In genomic region chr14:49586673-49587460, GRCh38 we compare ENCODE assay signal across 1 cellular context.
TF ChIP-seq lines count a peak whose summit lies in the region.

No MANE protein-coding gene starts in this region.

TF ChIP-seq in HEK293, 187 proteins besides CTCF, POLR2A, EP300 and RAD21 (continued from another document and continues in another):
- TF ChIP-seq ZNF626 (tag by site-specific recombination; IDR thresholded peaks at IDR 0.05) = no peak
- no peak for TF ChIP-seq GFI1B (tag by site-specific recombination; IDR thresholded peaks at IDR 0.05)
- peak; percentile 74 for TF ChIP-seq ZBTB8A (tag by site-specific recombination; IDR thresholded peaks at IDR 0.05)
- no peak for TF ChIP-seq KLF8 (tag by site-specific recombination; IDR thresholded peaks at IDR 0.05)
- no peak for TF ChIP-seq ZBTB11 (tag by site-specific recombination; conservative IDR thresholded peaks at IDR 0.05; ENCODE audit: low read depth)
- no peak for TF ChIP-seq ZBTB48 (tag by site-specific recombination; IDR thresholded peaks at IDR 0.05)
- TF ChIP-seq ZNF280D (tag by site-specific recombination; IDR thresholded peaks at IDR 0.05) = no peak
- no peak for TF ChIP-seq ZNF624 (tag by site-specific recombination; IDR thresholded peaks at IDR 0.05)
- no peak for TF ChIP-seq ZNF560 (tag by site-specific recombination; IDR thresholded peaks at IDR 0.05; ENCODE audit: borderline replicate concordance)
- TF ChIP-seq ZNF311 (tag by site-specific recombination; IDR thresholded peaks at IDR 0.05; ENCODE audit: borderline replicate concordance) = no peak
- TF ChIP-seq ZNF24 (tag by site-specific recombination; IDR thresholded peaks at IDR 0.05) = peak; percentile 83
- no peak for TF ChIP-seq ZNF518A (tag by site-specific recombination; conservative IDR thresholded peaks at IDR 0.05; ENCODE audit: low read depth)
- no peak for TF ChIP-seq EGR2 (tag by site-specific recombination; IDR thresholded peaks at IDR 0.05; ENCODE audit: low read depth)
- TF ChIP-seq KLF17 (tag by site-specific recombination; IDR thresholded peaks at IDR 0.05) = 0 out of 2 replicates have a peak, but pooled peaks have one; percentile 8
- TF ChIP-seq ZNF777 (tag by site-specific recombination; IDR thresholded peaks at IDR 0.05; ENCODE audit: borderline replicate concordance) = no peak
- no peak for TF ChIP-seq ZNF707 (tag by site-specific recombination; IDR thresholded peaks at IDR 0.05)
- TF ChIP-seq RBAK (tag by site-specific recombination; IDR thresholded peaks at IDR 0.05) = no peak
- no peak for TF ChIP-seq ZNF112 (tag by site-specific recombination; IDR thresholded peaks at IDR 0.05)
- no peak for TF ChIP-seq ZNF211 (tag by site-specific recombination; IDR thresholded peaks at IDR 0.05; ENCODE audit: low read depth)
- peak; percentile 100 for TF ChIP-seq ZEB2 (tag by site-specific recombination; IDR thresholded peaks at IDR 0.05)
- 0 out of 2 replicates have a peak, but pooled peaks have one; percentile 54 for TF ChIP-seq ZNF639 (tag by site-specific recombination; IDR thresholded peaks at IDR 0.05)
- TF ChIP-seq REPIN1 (tag by site-specific recombination; IDR thresholded peaks at IDR 0.05; ENCODE audit: low read depth) = no peak
- TF ChIP-seq ELK4 (IDR thresholded peaks at IDR 0.05; ENCODE audit: borderline replicate concordance, low read depth, low read length) = no peak
- TF ChIP-seq ZFHX2 (tag by site-specific recombination; conservative IDR thresholded peaks at IDR 0.05) = no peak
- TF ChIP-seq ZNF530 (tag by site-specific recombination; IDR thresholded peaks at IDR 0.05; ENCODE audit: low read depth) = no peak
- TF ChIP-seq ZNF521 (tag by site-specific recombination; IDR thresholded peaks at IDR 0.05) = no peak
- peak; percentile 84 for TF ChIP-seq GLIS2 (tag by site-specific recombination; IDR thresholded peaks at IDR 0.05)
- peak; percentile 93; the same call in 1 of the 2 replicates for TF ChIP-seq ZBTB17 (tag by site-specific recombination; IDR thresholded peaks at IDR 0.05)
- TF ChIP-seq ZNF292 (tag by site-specific recombination; IDR thresholded peaks at IDR 0.05; ENCODE audit: borderline replicate concordance, low read depth) = no peak
- TF ChIP-seq ZNF585B (tag by site-specific recombination; IDR thresholded peaks at IDR 0.05) = no peak
- TF ChIP-seq ZSCAN30 (tag by site-specific recombination; IDR thresholded peaks at IDR 0.05) = no peak; the same call in 1 of the 2 replicates
- TF ChIP-seq ZNF335 (tag by site-specific recombination; conservative IDR thresholded peaks at IDR 0.05) = peak; percentile 26
- no peak for TF ChIP-seq ZNF223 (tag by site-specific recombination; IDR thresholded peaks at IDR 0.05)
- TF ChIP-seq ZNF37A (tag by site-specific recombination; IDR thresholded peaks at IDR 0.05) = no peak
- no peak for TF ChIP-seq ZNF792 (tag by site-specific recombination; IDR thresholded peaks at IDR 0.05)
- no peak for TF ChIP-seq ZNF266 (tag by site-specific recombination; IDR thresholded peaks at IDR 0.05; ENCODE audit: low read depth)
- TF ChIP-seq SP2 (tag by site-specific recombination; IDR thresholded peaks at IDR 0.05) = no peak; the same call in 1 of the 2 replicates
- 0 out of 2 replicates have a peak, but pooled peaks have one; percentile 1 for TF ChIP-seq ZNF610 (tag by site-specific recombination; IDR thresholded peaks at IDR 0.05; ENCODE audit: borderline replicate concordance)
- no peak for TF ChIP-seq SP3 (tag by site-specific recombination; IDR thresholded peaks at IDR 0.05)
- TF ChIP-seq ZNF785 (tag by site-specific recombination; IDR thresholded peaks at IDR 0.05) = 0 out of 2 replicates have a peak, but pooled peaks have one; percentile 4
- TF ChIP-seq ZNF677 (tag by site-specific recombination; IDR thresholded peaks at IDR 0.05) = no peak
- TF ChIP-seq ZNF843 (tag by site-specific recombination; IDR thresholded peaks at IDR 0.05) = peak; percentile 52; the same call in 1 of the 2 replicates
- TF ChIP-seq ZNF2 (tag by site-specific recombination; IDR thresholded peaks at IDR 0.05) = 0 out of 2 replicates have a peak, but pooled peaks have one; percentile 66
- peak; percentile 33; the same call in 1 of the 2 replicates for TF ChIP-seq ZNF600 (tag by site-specific recombination; IDR thresholded peaks at IDR 0.05)
- TF ChIP-seq IKZF3 (tag by site-specific recombination; IDR thresholded peaks at IDR 0.05) = peak; percentile 82
- TF ChIP-seq ZBTB20 (tag by site-specific recombination; IDR thresholded peaks at IDR 0.05) = no peak
- TF ChIP-seq ZNF169 (tag by site-specific recombination; IDR thresholded peaks at IDR 0.05) = no peak
- no peak for TF ChIP-seq ZNF354C (tag by site-specific recombination; IDR thresholded peaks at IDR 0.05; ENCODE audit: borderline replicate concordance, low read depth)
- TF ChIP-seq OSR2 (tag by site-specific recombination; IDR thresholded peaks at IDR 0.05) = peak; percentile 41; the same call in 1 of the 2 replicates
- no peak for TF ChIP-seq ZNF580 (tag by site-specific recombination; IDR thresholded peaks at IDR 0.05)
- no peak for TF ChIP-seq ZNF416 (tag by site-specific recombination; IDR thresholded peaks at IDR 0.05)
- peak; percentile 74; the same call in 1 of the 2 replicates for TF ChIP-seq ZNF830 (tag by site-specific recombination; IDR thresholded peaks at IDR 0.05; ENCODE audit: low read depth)
- TF ChIP-seq ZNF16 (tag by site-specific recombination; IDR thresholded peaks at IDR 0.05; ENCODE audit: low read depth) = no peak
- TF ChIP-seq ZBTB6 (tag by site-specific recombination; IDR thresholded peaks at IDR 0.05) = no peak
- TF ChIP-seq MZF1 (tag by site-specific recombination; IDR thresholded peaks at IDR 0.05; ENCODE audit: borderline replicate concordance) = peak; percentile 71; the same call in 1 of the 2 replicates
